13 cellular contexts compared by ENCODE assay signal in the genomic region with DNA sequence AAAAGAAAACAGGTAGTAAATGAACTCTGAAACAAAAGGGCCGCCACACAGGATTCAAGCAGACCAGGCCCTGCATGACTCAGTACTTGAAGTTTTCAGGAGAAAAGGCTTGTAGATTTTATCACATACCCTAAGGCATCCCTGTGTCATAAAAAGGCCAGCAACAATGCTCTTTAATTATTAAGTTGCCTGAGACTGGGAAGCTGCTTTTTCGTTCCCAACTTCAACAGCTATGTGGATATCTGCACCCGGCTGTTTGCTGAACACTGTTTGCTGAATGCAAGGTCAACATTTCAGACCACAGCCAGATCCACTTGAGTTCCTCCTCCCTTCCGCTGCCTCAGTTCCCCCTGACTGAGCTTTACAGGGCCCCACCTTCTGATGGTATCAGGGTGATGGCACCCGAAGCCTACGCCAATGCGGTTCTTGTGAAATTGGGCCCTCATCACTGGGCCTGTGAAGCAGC. TPM values are rescaled to one million over a fixed set of nuclear protein-coding genes. Genes with fewer than 3 reads are reported as not detected.
A peak's percentile ranks its signal among the peaks of the same experiment; 100 is the strongest.
DNase-seq lines count a peak whose midpoint lies in the region; ATAC-seq and TF ChIP-seq lines count a peak whose summit lies in the region.
"Had no signal": no experiment of that assay in that cellular context is flagged by ENCODE, and none has a peak within 500 bp of the region (broad histone marks: within the 10 kb centered on the region; RNA-seq: fewer than 3 reads in every experiment).

No MANE protein-coding gene starts in this region.

- H3K36me3 Mint-ChIP-seq in Caco-2 (ENCODE audit: insufficient read depth, unreplicated experiment) (peaks cover 97% of the 10 kb centered on the region), nephron progenitor cell (ENCODE audit: low read depth) (peaks cover 70% of the 10 kb centered on the region)

- in situ Hi-C loops in T47D (cut with HindIII; ENCODE audit: low pct_unique_long_range_greater_than_20kb, low sequenced_read_pairs): no loop called here

- no peak overlapping the region for H3K4me3 ChIP-seq in Caco-2 (ENCODE audit: low read depth, low read length)
- H3K4me3 ChIP-seq: tibial nerve had no signal

- POLR2A ChIA-PET in Caco-2 (lab: Charles Lee): interaction anchor here (0.6 to 1.8 kb wide), 8 partner anchors 12 to 93 kb away, joined by 3 to 15 read pairs (median 7); partner anchors contain the start of genes HNRNPL, MRPS12 and SARS2

- H3K4me1 ChIP-seq in Caco-2: peaks cover 35% of the 10 kb centered on the region

- no peak overlapping the region for H3K4me3 Mint-ChIP-seq in Caco-2 (ENCODE audit: unreplicated experiment)
- H3K4me3 Mint-ChIP-seq in nephron progenitor cell: no peak overlapping the region

- H3K4me1 Mint-ChIP-seq in Caco-2 (ENCODE audit: low read depth, unreplicated experiment) (peaks cover 25% of the 10 kb centered on the region), nephron progenitor cell (peaks cover 14% of the 10 kb centered on the region)

- H3K9me3 ChIP-seq in Caco-2: no peaks in the 10 kb centered on the region
- H3K9me3 ChIP-seq: tibial nerve had no signal

- intact Hi-C loops in Caco-2 (cut with micrococcal nuclease; ENCODE audit: unreplicated experiment): loop anchor here (2.0 to 5.0 kb wide), 2 partner anchors 100 to 201 kb away; no protein-coding TSS in a partner anchor

- H3K9me3 Mint-ChIP-seq in Caco-2 (ENCODE audit: unreplicated experiment): no peaks in the 10 kb centered on the region
- H3K9me3 Mint-ChIP-seq in nephron progenitor cell: no peaks in the 10 kb centered on the region

- peaks cover 17% of the 10 kb centered on the region for H3K36me3 ChIP-seq in Caco-2 (ENCODE audit: control insufficient read depth, insufficient read depth, low read length)

- H3K27ac Mint-ChIP-seq in Caco-2 (ENCODE audit: unreplicated experiment): peak overlapping the region; percentile 77
- peak overlapping the region; percentile 66 for H3K27ac Mint-ChIP-seq in nephron progenitor cell

- no peaks in the 10 kb centered on the region for H3K27me3 Mint-ChIP-seq in Caco-2 (ENCODE audit: insufficient read depth, unreplicated experiment)
- H3K27me3 Mint-ChIP-seq in nephron progenitor cell (ENCODE audit: low read depth, poor library complexity): peaks cover 7% of the 10 kb centered on the region

- no peak for ATAC-seq in GM21526 (IDR thresholded peaks at IDR 0.05; ENCODE audit: low FRiP score, unreplicated experiment)

- no TSS peak for BruUV-seq in Caco-2 (replicated peaks; lab: Mats Ljungman, UMichigan)

- TF ChIP-seq CTCF in Caco-2 (IDR thresholded peaks at IDR 0.05; ENCODE audit: insufficient read depth in 1 of 2, low read depth in 1 of 2, low read length in 1 of 2, severe bottlenecking in 1 of 2, unreplicated experiment in 1 of 2): no peak
- no peak for TF ChIP-seq CTCF in nephron progenitor cell (IDR thresholded peaks at IDR 0.05)

- H3K27me3 ChIP-seq in Caco-2 (replicated peaks; ENCODE audit: control insufficient read depth, insufficient read depth, low read length): no peaks in the 10 kb centered on the region
- H3K27me3 ChIP-seq: tibial nerve had no signal

- CTCF ChIA-PET in Caco-2 (lab: Charles Lee): interaction anchor here (0.7 to 1.8 kb wide), 4 partner anchors 15 to 201 kb away, joined by 3 to 8 read pairs (median 4); partner anchors contain the start of genes MRPS12 and SARS2

- DNase-seq in Caco-2 (peak; percentile 66 to 67), HuH-7 (ENCODE audit: low spot score) (peak; percentile 16), T47D (ENCODE audit: low read depth in 1 of 2, low spot score in 1 of 2) (peak; percentile 50 to 97), nephron progenitor cell (no peak), NCI-H524 (lab: John Stamatoyannopoulos, UW) (no peak), anterior cingulate cortex (lab: John Stamatoyannopoulos, UW) (no peak)
- no peak for DNase-seq in stimulated activated CD4-positive, alpha-beta T cell treated with anti-CD3 and anti-CD28 coated beads, Interleukin-12 subunit alpha, Interleukin-12 subunit beta, amount 100 ng/mL, for 4 hours
- DNase-seq: DMS 273 treated with DMSO at 0.1 percent for 48 hours; MM.1S; NCI-H748 treated with DMSO at 0.1 percent for 48 hours; stimulated activated CD4-positive, alpha-beta T cell treated with anti-CD3 and anti-CD28 coated beads, Interleukin-4, amount 100 ng/mL, for 4 hours had no signal

RNA-seq across cellular contexts. Expression of gene ECH1, which starts 6.1 kb away (rescaled TPM):
- total RNA-seq in Caco-2 (2022): 150 and 163 TPM in 2 replicates

RNA-seq across cellular contexts. Expression of gene HNRNPL, which starts 12.1 kb away (rescaled TPM):
- total RNA-seq in Caco-2 (2022): 443 and 446 TPM in 2 replicates

RNA-seq across cellular contexts. Expression of gene LGALS4, which starts 24.9 kb away (rescaled TPM):
- 1.6 and 2.2 TPM in 2 replicates for total RNA-seq in Caco-2 (2022)

RNA-seq across cellular contexts. Expression of gene RINL, which starts 40.4 kb away (rescaled TPM):
- total RNA-seq in Caco-2 (2022): 1.5 and 1.9 TPM in 2 replicates

RNA-seq across cellular contexts. Expression of gene LGALS7B, which starts 48.7 kb away (rescaled TPM):
- not detected in 2 replicates for total RNA-seq in Caco-2 (2022)
- total RNA-seq: tibial nerve had no signal

Comparison
In these comparisons a context has a peak if more than half of its experiments do, and no peak if none do; other contexts are left out.
1. DNase-seq: peak in Caco-2 (2 of 2), HuH-7 (single experiment) and T47D (2 of 2); none in nephron progenitor cell (single experiment), NCI-H524 (0 of 2), stimulated activated CD4-positive, alpha-beta T cell treated with anti-CD3 and anti-CD28 coated beads, Interleukin-12 subunit alpha, Interleukin-12 subunit beta, amount 100 ng/mL, for 4 hours (single experiment) and anterior cingulate cortex (0 of 58).